10 cellular contexts compared by ENCODE assay signal in the genomic region with DNA sequence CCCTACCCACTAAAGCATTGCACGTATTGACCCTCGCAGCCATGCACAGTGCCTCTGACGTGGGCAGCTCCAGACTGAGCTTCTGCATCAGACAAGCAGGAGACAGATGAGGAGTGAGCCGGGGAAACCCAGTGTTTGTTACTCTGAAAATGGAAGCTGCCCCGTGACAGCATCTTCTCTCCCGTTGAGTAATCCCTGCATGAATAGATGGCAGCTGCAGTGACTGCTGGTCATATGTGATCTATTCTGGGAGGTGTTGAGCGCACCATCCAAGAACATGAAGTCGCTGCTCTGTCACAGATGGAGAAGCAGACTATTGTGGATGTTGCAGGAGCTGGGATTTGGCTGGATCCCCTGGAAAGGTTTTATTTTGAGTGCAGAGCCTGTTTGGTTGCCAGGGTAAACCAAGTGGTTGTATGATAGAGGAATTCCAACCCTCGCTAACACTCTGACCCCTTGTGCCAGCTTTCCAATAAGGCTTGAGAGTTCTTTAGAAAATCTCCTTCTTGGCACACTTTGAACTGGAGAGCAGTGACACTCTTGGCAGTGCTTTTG.
DNase-seq lines count a peak whose midpoint lies in the region; ATAC-seq and TF ChIP-seq lines count a peak whose summit lies in the region.
"Had no signal": no experiment of that assay in that cellular context is flagged by ENCODE, and none has a peak within 500 bp of the region (broad histone marks: within the 10 kb centered on the region; RNA-seq: fewer than 3 reads in every experiment).

No MANE protein-coding gene starts in this region.

- no peaks in the 10 kb centered on the region for H3K36me3 ChIP-seq in mesendoderm (ENCODE audit: control insufficient read depth, insufficient read depth, low read length)

- H3K79me1 ChIP-seq in mesendoderm (ENCODE audit: low read length) = no peaks in the 10 kb centered on the region

- H3K56ac ChIP-seq in mesendoderm (ENCODE audit: low read length) = no peak overlapping the region

- H3K4me1 ChIP-seq in mesendoderm (ENCODE audit: control insufficient read depth, low read depth, low read length) = no peaks in the 10 kb centered on the region

- no peaks in the 10 kb centered on the region for H3K27me3 ChIP-seq in mesendoderm (ENCODE audit: insufficient read depth, low read length, poor library complexity)

- ATAC-seq in HG03432 (IDR thresholded peaks at IDR 0.05; ENCODE audit: unreplicated experiment) = peak; percentile 57
- ATAC-seq in HG03139 (IDR thresholded peaks at IDR 0.05; ENCODE audit: unreplicated experiment) = no peak

- no peak overlapping the region for H3K27ac ChIP-seq in mesendoderm (ENCODE audit: low read depth, low read length)

- H2BK15ac ChIP-seq in mesendoderm (replicated peaks; ENCODE audit: low read depth) = no peak overlapping the region

- no CpG with 5 or more reads among the region's 9 CpGs for WGBS in mesendoderm (ENCODE audit: extremely low coverage, insufficient coverage, low lambda C conversion rate)

- no peak overlapping the region for H2BK5ac ChIP-seq in mesendoderm (ENCODE audit: low read length)

- H2BK120ac ChIP-seq in mesendoderm (ENCODE audit: low read depth, low read length) = no peak overlapping the region

- H3K4ac ChIP-seq in mesendoderm (ENCODE audit: low read depth, low read length) = no peak overlapping the region

- H4K5ac ChIP-seq in mesendoderm (ENCODE audit: low read length) = no peak overlapping the region

- H4K8ac ChIP-seq in mesendoderm (ENCODE audit: low read depth, low read length) = no peak overlapping the region

- H3K4me2 ChIP-seq in mesendoderm (ENCODE audit: low read length) = no peak overlapping the region

- peak; percentile 65 for DNase-seq in GM13976 (ENCODE audit: low spot score)
- peak; percentile 65 for DNase-seq in fibroblast of mammary gland (ENCODE audit: low read depth)
- DNase-seq in putamen (ENCODE audit: low spot score) = peak; percentile 37
- DNase-seq in stimulated activated CD4-positive, alpha-beta T cell treated with anti-CD3 and anti-CD28 coated beads, Interleukin-4, amount 100 ng/mL, for 1 hour = no peak
- DNase-seq in activated CD4-positive, alpha-beta T cell treated with anti-CD3 and anti-CD28 coated beads, Interleukin-2, amount 50 U/mL, for 1 hour = no peak
- no peak for DNase-seq in mesendoderm
- DNase-seq: activated CD4-positive, alpha-beta T cell treated with anti-CD3 and anti-CD28 coated beads, Interleukin-2, amount 50 U/mL, for 48 hours; NCI-H526 treated with DMSO at 0.1 percent for 48 hours had no signal

- H3K4me3 ChIP-seq in fibroblast of mammary gland (ENCODE audit: control insufficient read depth, low read depth, low read length) (no peak overlapping the region), mesendoderm (ENCODE audit: low read length) (no peak overlapping the region)

- no peak overlapping the region for H2AK5ac ChIP-seq in mesendoderm (ENCODE audit: low read length)

- in situ Hi-C loops in GM13976 (cut with MboI; ENCODE audit: low sequenced_read_pairs, unreplicated experiment) = no loop called here

- no peak for TF ChIP-seq CTCF in GM13976 (IDR thresholded peaks at IDR 0.05; ENCODE audit: borderline replicate concordance, control extremely low read depth, extremely low read depth, insufficient read depth, missing control alignments)
- TF ChIP-seq CTCF in fibroblast of mammary gland (conservative IDR thresholded peaks at IDR 0.05; ENCODE audit: control insufficient read depth, insufficient read depth, low read depth, low read length) = no peak

- no peak overlapping the region for H3K23ac ChIP-seq in mesendoderm (ENCODE audit: low read length)

- H3K18ac ChIP-seq in mesendoderm (ENCODE audit: low read length) = no peak overlapping the region

- no peaks in the 10 kb centered on the region for H3K79me2 ChIP-seq in mesendoderm (ENCODE audit: control insufficient read depth, insufficient read depth, low read length)

- H3K9ac ChIP-seq in mesendoderm (ENCODE audit: low read length) = no peak overlapping the region

Comparison
In these comparisons a context has a peak if more than half of its experiments do, and no peak if none do; other contexts are left out.
1. DNase-seq: peak in GM13976 (single experiment), fibroblast of mammary gland (single experiment) and putamen (single experiment); none in stimulated activated CD4-positive, alpha-beta T cell treated with anti-CD3 and anti-CD28 coated beads, Interleukin-4, amount 100 ng/mL, for 1 hour (single experiment), activated CD4-positive, alpha-beta T cell treated with anti-CD3 and anti-CD28 coated beads, Interleukin-2, amount 50 U/mL, for 1 hour (single experiment) and mesendoderm (single experiment).